12 cellular contexts compared by ENCODE assay signal in genomic region chr20:34997171-34997570, GRCh38. TPM values are rescaled to one million over a fixed set of nuclear protein-coding genes. Genes with fewer than 3 reads are reported as not detected.
DNase-seq lines count a peak whose midpoint lies in the region; ATAC-seq and TF ChIP-seq lines count a peak whose summit lies in the region.
"Had no signal": no experiment of that assay in that cellular context is flagged by ENCODE, and none has a peak within 500 bp of the region (broad histone marks: within the 10 kb centered on the region; RNA-seq: fewer than 3 reads in every experiment).

No MANE protein-coding gene starts in this region.

- H3K9me3 ChIP-seq in colonic mucosa, result no peaks in the 10 kb centered on the region
- no peaks in the 10 kb centered on the region for H3K9me3 ChIP-seq in stomach

- TF ChIP-seq CTCF in colonic mucosa (IDR thresholded peaks at IDR 0.05) (no peak), stomach (IDR thresholded peaks at IDR 0.05) (no peak)

- TF ChIP-seq POLR2A in stomach (IDR thresholded peaks at IDR 0.05), result no peak

- no peak overlapping the region for H3K9ac ChIP-seq in colonic mucosa (ENCODE audit: low read depth in 2 of 2, low read length in 2 of 2)

- intact Hi-C loops in activated CD4-positive, alpha-beta T cell treated with anti-CD3 and anti-CD28 coated beads, Interleukin-2, amount 10 ng/mL, durations not matched to agents 24 days and 14 days (cut with micrococcal nuclease), result no loop called here
- intact Hi-C loops in colonic mucosa (cut with DNase I), result no loop called here
- intact Hi-C loops in stomach (cut with DNase I; ENCODE audit: low total_unique reads), result no loop called here

- H3K4me1 ChIP-seq in colonic mucosa, result no peaks in the 10 kb centered on the region
- peaks cover 10 to 21% (median 12%) of the 10 kb centered on the region in 4 donors for H3K4me1 ChIP-seq in stomach

- H3K27ac Mint-ChIP-seq in activated CD4-positive, alpha-beta T cell treated with anti-CD3 and anti-CD28 coated beads, Interleukin-2, amount 10 ng/mL, durations not matched to agents 24 days and 14 days, result no peak overlapping the region

- TF ChIP-seq EP300 in stomach (IDR thresholded peaks at IDR 0.05), result no peak

- no peak overlapping the region for H3K4me3 Mint-ChIP-seq in activated CD4-positive, alpha-beta T cell treated with anti-CD3 and anti-CD28 coated beads, Interleukin-2, amount 10 ng/mL, durations not matched to agents 24 days and 14 days

- ATAC-seq in HG02588 (IDR thresholded peaks at IDR 0.05; ENCODE audit: unreplicated experiment), result no peak
- ATAC-seq in GM21717 (IDR thresholded peaks at IDR 0.05; ENCODE audit: unreplicated experiment), result no peak

- no peaks in the 10 kb centered on the region for H3K4me1 Mint-ChIP-seq in activated CD4-positive, alpha-beta T cell treated with anti-CD3 and anti-CD28 coated beads, Interleukin-2, amount 10 ng/mL, durations not matched to agents 24 days and 14 days

- H3K27me3 Mint-ChIP-seq in activated CD4-positive, alpha-beta T cell treated with anti-CD3 and anti-CD28 coated beads, Interleukin-2, amount 10 ng/mL, durations not matched to agents 24 days and 14 days, result no peaks in the 10 kb centered on the region

- H3K27ac ChIP-seq in colonic mucosa (no peak overlapping the region), layer of hippocampus (ENCODE audit: low read depth, low read length) (peak overlapping the region; percentile 47), stomach (no peak overlapping the region)
- H3K27ac ChIP-seq: epithelial cell of prostate, skin epidermis had no signal

- H3K36me3 ChIP-seq in colonic mucosa (no peaks in the 10 kb centered on the region), stomach (peaks cover 57 to 94% (median 91%) of the 10 kb centered on the region in 4 donors)

- no peaks in the 10 kb centered on the region for H3K9me3 Mint-ChIP-seq in activated CD4-positive, alpha-beta T cell treated with anti-CD3 and anti-CD28 coated beads, Interleukin-2, amount 10 ng/mL, durations not matched to agents 24 days and 14 days

- DNase-seq in activated CD4-positive, alpha-beta T cell treated with anti-CD3 and anti-CD28 coated beads, Interleukin-2, amount 10 ng/mL, durations not matched to agents 24 days and 14 days, result peak; percentile 64
- no peak for DNase-seq in activated CD4-positive, alpha-beta T cell treated with anti-CD3 and anti-CD28 coated beads for 4 hours
- DNase-seq in colonic mucosa, result peak; percentile 63
- DNase-seq in stomach, result peak; percentile 65
- DNase-seq in iPS-NIHi7 (ENCODE audit: extremely low spot score), result no peak

- WGBS in stomach, 5 donors, result 22 to 56% (median 28%) methylated on average over 27 to 39 of the region's 39 CpGs

- H3K4me3 ChIP-seq in colonic mucosa (no peak overlapping the region), stomach (peak overlapping the region in 2 of 4 donors; percentile 3 to 19)
- H3K4me3 ChIP-seq: skin epidermis had no signal

- H3K27me3 ChIP-seq in colonic mucosa, result no peaks in the 10 kb centered on the region
- H3K27me3 ChIP-seq in layer of hippocampus (ENCODE audit: control insufficient read depth, insufficient read depth, low read length), result no peaks in the 10 kb centered on the region
- no peaks in the 10 kb centered on the region for H3K27me3 ChIP-seq in stomach

- H3K36me3 Mint-ChIP-seq in activated CD4-positive, alpha-beta T cell treated with anti-CD3 and anti-CD28 coated beads, Interleukin-2, amount 10 ng/mL, durations not matched to agents 24 days and 14 days (ENCODE audit: low read depth), result peaks cover 39% of the 10 kb centered on the region

RNA-seq across cellular contexts. Expression of gene MYH7B, which starts 41.5 kb away (rescaled TPM):
- total RNA-seq in activated CD4-positive, alpha-beta T cell treated with anti-CD3 and anti-CD28 coated beads, Interleukin-2, amount 10 ng/mL, durations not matched to agents 24 days and 14 days, result 0.19 and 0.52 TPM in 2 replicates
- total RNA-seq in colonic mucosa, result 1 to 10 TPM in 1 of 2 donors, under 1 TPM in 1; 0.69 to 1.5 TPM
- total RNA-seq in stomach, result 1 to 10 TPM in 1 of 5 donors, under 1 TPM in 2, not detected in 2; 0.45 to 1.5 (median 0.58) TPM
- under 1 TPM; 0.15 to 0.68 (median 0.60) TPM for polyA plus RNA-seq in stomach
- total RNA-seq: A172, RPMI7951 had no signal

RNA-seq across cellular contexts. Expression of gene GSS, which starts 41.6 kb away (rescaled TPM):
- total RNA-seq in activated CD4-positive, alpha-beta T cell treated with anti-CD3 and anti-CD28 coated beads, Interleukin-2, amount 10 ng/mL, durations not matched to agents 24 days and 14 days, result 71.0 and 71.3 TPM in 2 replicates
- total RNA-seq in colonic mucosa (100 to 1,000 TPM in 1 of 2 donors, 10 to 100 TPM in 1; 83.4 to 109 TPM), stomach (100 to 1,000 TPM in 1 of 5 donors, 10 to 100 TPM in 4; 18.1 to 199 (median 54.6) TPM)
- 10 to 100 TPM; 41.5 to 45.8 (median 41.6) TPM for polyA plus RNA-seq in stomach

Comparison
In these comparisons a context has a peak if more than half of its experiments do, and no peak if none do; other contexts are left out.
1. DNase-seq: peak in activated CD4-positive, alpha-beta T cell treated with anti-CD3 and anti-CD28 coated beads, Interleukin-2, amount 10 ng/mL, durations not matched to agents 24 days and 14 days (single experiment), colonic mucosa (single experiment) and stomach (single experiment); none in activated CD4-positive, alpha-beta T cell treated with anti-CD3 and anti-CD28 coated beads for 4 hours (0 of 2) and iPS-NIHi7 (single experiment).